Comparison of ENCODE assay signal across 23 cellular contexts in genomic region chr6:137729866-137730629, GRCh38.
DNase-seq lines count a peak whose midpoint lies in the region; ATAC-seq and TF ChIP-seq lines count a peak whose summit lies in the region.
"Had no signal": no experiment of that assay in that cellular context is flagged by ENCODE, and none has a peak within 500 bp of the region (broad histone marks: within the 10 kb centered on the region; RNA-seq: fewer than 3 reads in every experiment).

No MANE protein-coding gene starts in this region.

- H3K27ac Mint-ChIP-seq in Caco-2 (ENCODE audit: unreplicated experiment): peak overlapping the region; percentile 41
- H3K27ac Mint-ChIP-seq in mesothelial cell of epicardium: no peak overlapping the region
- H3K27ac Mint-ChIP-seq in activated naive CD4-positive, alpha-beta T cell treated with anti-CD3 and anti-CD28 coated beads, Interleukin-2, amount 50 U/mL, for 72 hours: no peak overlapping the region
- H3K27ac Mint-ChIP-seq: activated CD4-positive, alpha-beta memory T cell treated with anti-CD3 and anti-CD28 coated beads for 36 hours; activated naive CD8-positive, alpha-beta T cell treated with anti-CD3 and anti-CD28 coated beads for 36 hours; B cell; endodermal cell had no signal

- H3K79me2 ChIP-seq in neural cell (replicated peaks; ENCODE audit: insufficient read depth, low read length): no peaks in the 10 kb centered on the region

- no peaks in the 10 kb centered on the region for H3K9me3 ChIP-seq in Caco-2
- no peaks in the 10 kb centered on the region for H3K9me3 ChIP-seq in neural cell (ENCODE audit: low read length)

- no peak overlapping the region for H2AFZ ChIP-seq in neural cell (ENCODE audit: low read depth, low read length)

- no peaks in the 10 kb centered on the region for H3K36me3 ChIP-seq in Caco-2 (ENCODE audit: control insufficient read depth, insufficient read depth, low read length)
- H3K36me3 ChIP-seq in neural cell (ENCODE audit: insufficient read depth, low read length): no peaks in the 10 kb centered on the region

- H3K27ac ChIP-seq in neural cell (ENCODE audit: low read length): peak overlapping the region; percentile 67

- H3K4me2 ChIP-seq in neural cell (ENCODE audit: low read length): no peak overlapping the region

- no peak for ATAC-seq in activated naive CD4-positive, alpha-beta T cell treated with anti-CD3 and anti-CD28 coated beads, Interleukin-2, amount 50 U/mL, for 72 hours
- ATAC-seq in HG03439 (IDR thresholded peaks at IDR 0.05; ENCODE audit: unreplicated experiment): no peak
- ATAC-seq: PC-3, SK-N-SH treated with all-trans-retinoic acid at 6 μM for 48 hours had no signal

- peaks cover 15% of the 10 kb centered on the region for H3K9me3 Mint-ChIP-seq in Caco-2 (ENCODE audit: unreplicated experiment)
- H3K9me3 Mint-ChIP-seq in mesothelial cell of epicardium: no peaks in the 10 kb centered on the region
- H3K9me3 Mint-ChIP-seq in activated naive CD4-positive, alpha-beta T cell treated with anti-CD3 and anti-CD28 coated beads, Interleukin-2, amount 50 U/mL, for 72 hours: no peaks in the 10 kb centered on the region
- H3K9me3 Mint-ChIP-seq: activated CD4-positive, alpha-beta memory T cell treated with anti-CD3 and anti-CD28 coated beads for 36 hours; activated naive CD8-positive, alpha-beta T cell treated with anti-CD3 and anti-CD28 coated beads for 36 hours; endodermal cell had no signal

- POLR2A ChIA-PET in Caco-2 (lab: Charles Lee): no interaction called here

- H3K4me1 Mint-ChIP-seq in Caco-2 (ENCODE audit: low read depth, unreplicated experiment): peaks cover 41% of the 10 kb centered on the region
- H3K4me1 Mint-ChIP-seq in mesothelial cell of epicardium: peaks cover 49% of the 10 kb centered on the region
- H3K4me1 Mint-ChIP-seq: activated naive CD8-positive, alpha-beta T cell treated with anti-CD3 and anti-CD28 coated beads for 36 hours; B cell had no signal

- TF ChIP-seq CTCF in Caco-2 (IDR thresholded peaks at IDR 0.05; ENCODE audit: insufficient read depth in 1 of 2, low read depth in 1 of 2, low read length in 1 of 2, severe bottlenecking in 1 of 2, unreplicated experiment in 1 of 2) (no peak), epithelial cell of esophagus (IDR thresholded peaks at IDR 0.05; ENCODE audit: insufficient read depth, low read depth, low read length, missing control alignments) (no peak), neural cell (IDR thresholded peaks at IDR 0.05; ENCODE audit: poor library complexity, severe bottlenecking) (no peak), mesothelial cell of epicardium (IDR thresholded peaks at IDR 0.05; ENCODE audit: unreplicated experiment) (no peak)

- H3K9me2 ChIP-seq in neural cell (ENCODE audit: insufficient read depth, low read length): no peaks in the 10 kb centered on the region

- H3K9ac ChIP-seq in neural cell (ENCODE audit: low read length): no peak overlapping the region

- H3K27me3 ChIP-seq in Caco-2 (replicated peaks; ENCODE audit: control insufficient read depth, insufficient read depth, low read length) (no peaks in the 10 kb centered on the region), neural cell (ENCODE audit: insufficient read depth, low read depth, low read length) (no peaks in the 10 kb centered on the region)

- BruUV-seq in Caco-2 (replicated peaks; lab: Mats Ljungman, UMichigan): no TSS peak

- no peaks in the 10 kb centered on the region for H3F3A ChIP-seq in neural cell (ENCODE audit: insufficient read depth, low read length, poor library complexity, severe bottlenecking)

- H4K20me1 ChIP-seq in neural cell (ENCODE audit: insufficient read depth): no peaks in the 10 kb centered on the region

- TF ChIP-seq EP300 in neural cell (conservative IDR thresholded peaks at IDR 0.05; ENCODE audit: poor library complexity, severe bottlenecking): peak; percentile 62

- H3K4me3 Mint-ChIP-seq in Caco-2 (ENCODE audit: unreplicated experiment) (no peak overlapping the region), mesothelial cell of epicardium (no peak overlapping the region)
- H3K4me3 Mint-ChIP-seq: activated CD4-positive, alpha-beta memory T cell treated with anti-CD3 and anti-CD28 coated beads for 36 hours; activated naive CD8-positive, alpha-beta T cell treated with anti-CD3 and anti-CD28 coated beads for 36 hours; B cell; endodermal cell; neural crest cell had no signal

- H3K4me3 ChIP-seq in Caco-2 (ENCODE audit: low read depth, low read length) (no peak overlapping the region), epithelial cell of esophagus (ENCODE audit: low read length) (no peak overlapping the region), neural cell (ENCODE audit: low read length) (no peak overlapping the region)

- no peak for TF ChIP-seq RAD21 in neural cell (conservative IDR thresholded peaks at IDR 0.05)

- peaks cover 4% of the 10 kb centered on the region for H3K36me3 Mint-ChIP-seq in Caco-2 (ENCODE audit: insufficient read depth, unreplicated experiment)
- H3K36me3 Mint-ChIP-seq in mesothelial cell of epicardium: no peaks in the 10 kb centered on the region
- no peaks in the 10 kb centered on the region for H3K36me3 Mint-ChIP-seq in activated naive CD4-positive, alpha-beta T cell treated with anti-CD3 and anti-CD28 coated beads, Interleukin-2, amount 50 U/mL, for 72 hours
- H3K36me3 Mint-ChIP-seq: activated CD4-positive, alpha-beta memory T cell treated with anti-CD3 and anti-CD28 coated beads for 36 hours; activated naive CD8-positive, alpha-beta T cell treated with anti-CD3 and anti-CD28 coated beads for 36 hours had no signal

- DNase-seq in Caco-2 (peak; percentile 62 to 79), M059J (ENCODE audit: low read depth) (peak; percentile 43), epithelial cell of esophagus (ENCODE audit: low read depth) (peak; percentile 70), GM19240 (ENCODE audit: insufficient read length, low spot score) (no peak), mesothelial cell of epicardium (ENCODE audit: low spot score in 2 of 2, unreplicated experiment in 2 of 2) (no peak)
- DNase-seq in activated naive CD4-positive, alpha-beta T cell treated with anti-CD3 and anti-CD28 coated beads, Interleukin-2, amount 50 U/mL, for 72 hours (ENCODE audit: low spot score in 2 of 2): no peak
- DNase-seq: activated CD4-positive, alpha-beta memory T cell treated with anti-CD3 and anti-CD28 coated beads for 36 hours; activated naive CD8-positive, alpha-beta T cell treated with anti-CD3 and anti-CD28 coated beads for 36 hours; activated T-cell treated with anti-CD3 and anti-CD28 coated beads, Interleukin-2, amount 50 U/mL, for 48 hours; Calu3; cerebellar nuclear complex; endodermal cell; GF-D8; NCI-H187 treated with DMSO at 0.1 percent for 48 hours; NCI-H524 treated with DMSO at 0.1 percent for 48 hours; PC-3; retina; stimulated activated CD4-positive, alpha-beta T cell treated with anti-CD3 and anti-CD28 coated beads, Interleukin-1b, Interleukin-23, amount 100 ng/mL, for 48 hours had no signal

- CTCF ChIA-PET in Caco-2 (lab: Charles Lee): interaction anchor here (1.3 kb wide), 1 partner anchor 70 kb away, joined by 3 read pairs; no protein-coding TSS in a partner anchor

- H3K27me3 Mint-ChIP-seq in Caco-2 (ENCODE audit: insufficient read depth, unreplicated experiment) (no peaks in the 10 kb centered on the region), mesothelial cell of epicardium (ENCODE audit: low read depth) (no peaks in the 10 kb centered on the region)
- H3K27me3 Mint-ChIP-seq: activated naive CD8-positive, alpha-beta T cell treated with anti-CD3 and anti-CD28 coated beads for 36 hours had no signal

- intact Hi-C loops in Caco-2 (cut with micrococcal nuclease; ENCODE audit: unreplicated experiment): no loop called here

- peaks cover 55% of the 10 kb centered on the region for H3K4me1 ChIP-seq in Caco-2

TF ChIP-seq in neural cell, 6 proteins besides CTCF, POLR2A, EP300 and RAD21:
- TF ChIP-seq REST (IDR thresholded peaks at IDR 0.05; ENCODE audit: borderline replicate concordance) (peak; percentile 99), POLR2AphosphoS5 (IDR thresholded peaks at IDR 0.05) (peak; percentile 58), SMC3 (conservative IDR thresholded peaks at IDR 0.05; ENCODE audit: poor library complexity) (no peak)

Comparison
In these comparisons a context has a peak if more than half of its experiments do, and no peak if none do; other contexts are left out.
1. DNase-seq: peak in Caco-2 (2 of 2), M059J (single experiment) and epithelial cell of esophagus (single experiment); none in GM19240 (single experiment), mesothelial cell of epicardium (0 of 2) and activated naive CD4-positive, alpha-beta T cell treated with anti-CD3 and anti-CD28 coated beads, Interleukin-2, amount 50 U/mL, for 72 hours (0 of 2).